In genomic region chr16:58212824-58213655, GRCh38 we compare ENCODE assay signal across 1 cellular context.
TF ChIP-seq lines count a peak whose summit lies in the region.

No MANE protein-coding gene starts in this region.

TF ChIP-seq in GM12878, 131 proteins besides CTCF, POLR2A, EP300 and RAD21 (continued from another document):
- TF ChIP-seq USF1 (IDR thresholded peaks at IDR 0.05; ENCODE audit: borderline replicate concordance, extremely low read length, insufficient read depth, low read depth, low read length), result no peak
- 0 out of 2 replicates have a peak, but pooled peaks have one; percentile 72 for TF ChIP-seq TCF12 (IDR thresholded peaks at IDR 0.05; ENCODE audit: low read depth, low read length)
- TF ChIP-seq MTA2 (IDR thresholded peaks at IDR 0.05; ENCODE audit: low read depth), result peak; percentile 81
- TF ChIP-seq NBN (IDR thresholded peaks at IDR 0.05), result peak; percentile 61; the same call in 1 of the 2 replicates
- TF ChIP-seq BHLHE40 (IDR thresholded peaks at IDR 0.05; ENCODE audit: borderline replicate concordance in 1 of 2, low read depth in 2 of 2, low read length in 1 of 2), result peak in 1 of 2 experiments; percentile 12; a peak in 1 of 4 replicates
- TF ChIP-seq MEF2B (IDR thresholded peaks at IDR 0.05; ENCODE audit: partially characterized antibody, poor library complexity, severe bottlenecking), result peak; percentile 92
TF ChIP-seq in GM12878: peak in this region for 15.
